Comparison of ENCODE assay signal across 9 cellular contexts in the genomic region with DNA sequence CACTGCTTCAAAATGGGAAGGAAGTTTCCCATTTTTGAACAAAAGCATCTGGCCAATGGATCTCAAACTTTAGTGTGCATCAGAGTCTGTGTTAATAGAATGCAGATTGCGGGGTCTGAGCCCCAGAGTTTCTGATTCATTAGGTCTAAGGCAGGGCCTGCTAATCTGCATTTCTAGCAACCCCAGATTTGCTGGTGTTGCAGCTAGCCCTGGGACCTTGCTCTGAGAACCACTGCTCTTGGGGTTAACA. TPM values are rescaled to one million over a fixed set of nuclear protein-coding genes. Genes with fewer than 3 reads are reported as not detected.
DNase-seq lines count a peak whose midpoint lies in the region; ATAC-seq lines count a peak whose summit lies in the region.
"Had no signal": no experiment of that assay in that cellular context is flagged by ENCODE, and none has a peak within 500 bp of the region (broad histone marks: within the 10 kb centered on the region; RNA-seq: fewer than 3 reads in every experiment).

No MANE protein-coding gene starts in this region.

- no peaks in the 10 kb centered on the region for H3K36me3 ChIP-seq in duodenal mucosa (ENCODE audit: control insufficient read depth in 1 of 2, insufficient read depth in 2 of 2, low read length in 2 of 2)
- H3K36me3 ChIP-seq in subcutaneous abdominal adipose tissue (ENCODE audit: control insufficient read depth in 5 of 5, insufficient read depth in 5 of 5, low read length in 5 of 5): no peaks in the 10 kb centered on the region

- H3K9me3 ChIP-seq in duodenal mucosa (ENCODE audit: control insufficient read depth in 1 of 2, low read length in 2 of 2): no peaks in the 10 kb centered on the region
- H3K9me3 ChIP-seq in subcutaneous abdominal adipose tissue (ENCODE audit: control insufficient read depth in 5 of 5, low read length in 5 of 5): no peaks in the 10 kb centered on the region

- no peaks in the 10 kb centered on the region for H3K27me3 Mint-ChIP-seq in activated CD4-positive, alpha-beta T cell treated with anti-CD3 and anti-CD28 coated beads for 36 hours

- no peaks in the 10 kb centered on the region for H3K36me3 Mint-ChIP-seq in activated CD4-positive, alpha-beta T cell treated with anti-CD3 and anti-CD28 coated beads for 36 hours (ENCODE audit: low read depth)

- DNase-seq in activated CD4-positive, alpha-beta T cell treated with anti-CD3 and anti-CD28 coated beads for 36 hours: no peak
- no peak for DNase-seq in activated CD4-positive, alpha-beta T cell treated with anti-CD3 and anti-CD28 coated beads, Interleukin-2, amount 50 U/mL, for 1 hour
- DNase-seq in SKM-1 (lab: John Stamatoyannopoulos, UW; ENCODE audit: unreplicated experiment) (no peak), KG1 (lab: John Stamatoyannopoulos, UW) (no peak), caudate nucleus (lab: John Stamatoyannopoulos, UW) (no peak)
- DNase-seq: NCI-H1694 treated with DMSO at 0.1 percent for 48 hours had no signal

- H3K27me3 ChIP-seq in duodenal mucosa (ENCODE audit: control insufficient read depth in 1 of 2, insufficient read depth in 2 of 2, low read length in 2 of 2): no peaks in the 10 kb centered on the region
- no peaks in the 10 kb centered on the region for H3K27me3 ChIP-seq in subcutaneous abdominal adipose tissue (ENCODE audit: control insufficient read depth in 5 of 5, insufficient read depth in 4 of 5, low read length in 5 of 5)

- peak overlapping the region; percentile 20 to 35 for H3K9ac ChIP-seq in duodenal mucosa (ENCODE audit: low read depth in 1 of 2, low read length in 2 of 2)
- H3K9ac ChIP-seq in subcutaneous abdominal adipose tissue (ENCODE audit: low read length in 5 of 5): no peak overlapping the region

- peaks cover 59% of the 10 kb centered on the region for H3K4me1 Mint-ChIP-seq in activated CD4-positive, alpha-beta T cell treated with anti-CD3 and anti-CD28 coated beads for 36 hours

- peak; percentile 30 for ATAC-seq in activated CD4-positive, alpha-beta T cell treated with anti-CD3 and anti-CD28 coated beads for 36 hours
- ATAC-seq in HG03045 (IDR thresholded peaks at IDR 0.05; ENCODE audit: unreplicated experiment): peak; percentile 3

- no peaks in the 10 kb centered on the region for H3K9me3 Mint-ChIP-seq in activated CD4-positive, alpha-beta T cell treated with anti-CD3 and anti-CD28 coated beads for 36 hours (ENCODE audit: low read depth)

- POLR2A ChIA-PET in activated CD4-positive, alpha-beta T cell treated with anti-CD3 and anti-CD28 coated beads for 36 hours (lab: Charles Lee): interaction anchor here (1.0 kb wide), 1 partner anchor 36 kb away, joined by 3 read pairs; no protein-coding TSS in a partner anchor

- no peak overlapping the region for H3K4me3 Mint-ChIP-seq in activated CD4-positive, alpha-beta T cell treated with anti-CD3 and anti-CD28 coated beads for 36 hours

- peak overlapping the region; percentile 94 for H3K27ac Mint-ChIP-seq in activated CD4-positive, alpha-beta T cell treated with anti-CD3 and anti-CD28 coated beads for 36 hours

- intact Hi-C loops in activated CD4-positive, alpha-beta T cell treated with anti-CD3 and anti-CD28 coated beads for 36 hours (cut with DNase I, micrococcal nuclease): no loop called here

- H3K4me1 ChIP-seq in duodenal mucosa (ENCODE audit: control insufficient read depth in 1 of 2, insufficient read depth in 2 of 2, low read length in 2 of 2): peaks cover 29 to 40% of the 10 kb centered on the region in 2 donors
- peaks cover 0 to 16% (median 9%) of the 10 kb centered on the region in 5 donors for H3K4me1 ChIP-seq in subcutaneous abdominal adipose tissue (ENCODE audit: control insufficient read depth in 5 of 5, insufficient read depth in 5 of 5, low read length in 5 of 5)

- H3K4me3 ChIP-seq in duodenal mucosa (ENCODE audit: low read depth in 1 of 2, low read length in 2 of 2) (peak overlapping the region; percentile 24 to 29), subcutaneous abdominal adipose tissue (ENCODE audit: low read depth in 1 of 5, low read length in 5 of 5) (no peak overlapping the region)

- CTCF ChIA-PET in activated CD4-positive, alpha-beta T cell treated with anti-CD3 and anti-CD28 coated beads for 36 hours (lab: Charles Lee): interaction anchor here (0.6 to 3.0 kb wide), 6 partner anchors 14 to 78 kb away, joined by 3 to 11 read pairs (median 4); no protein-coding TSS in a partner anchor

- H3K27ac ChIP-seq in duodenal mucosa (ENCODE audit: low read depth, low read length) (peak overlapping the region; percentile 59), subcutaneous abdominal adipose tissue (ENCODE audit: low read depth, low read length) (peak overlapping the region; percentile 21), caudate nucleus (ENCODE audit: low read depth, low read length) (no peak overlapping the region)

RNA-seq across cellular contexts. Expression of a gene that starts 30.7 kb away (rescaled TPM):
- total RNA-seq in activated CD4-positive, alpha-beta T cell treated with anti-CD3 and anti-CD28 coated beads for 36 hours: 10 to 100 TPM; 51.1 to 51.7 TPM

Comparison
In these comparisons a context has a peak if more than half of its experiments do, and no peak if none do; other contexts are left out.
1. H3K4me3 ChIP-seq: peak in duodenal mucosa (2 of 2); none in subcutaneous abdominal adipose tissue (0 of 5).
2. H3K9ac ChIP-seq: peak in duodenal mucosa (2 of 2); none in subcutaneous abdominal adipose tissue (0 of 5).